Comparison of ENCODE assay signal across 8 cellular contexts in genomic region chr1:98749152-98749756, GRCh38.
DNase-seq lines count a peak whose midpoint lies in the region; ATAC-seq and TF ChIP-seq lines count a peak whose summit lies in the region.

No MANE protein-coding gene starts in this region.

- H2BK5ac ChIP-seq in IMR-90 (ENCODE audit: low read depth, low read length, poor library complexity, severe bottlenecking), result no peak overlapping the region

- ATAC-seq in IMR-90 (ENCODE audit: low read depth), result no peak; the same call in 1 of the 2 replicates

- CTCF ChIA-PET in IMR-90 (lab: Yijun Ruan, JAX), result interaction anchor here (0.6 to 2.5 kb wide), 6 partner anchors 12 to 1422 kb away, joined by 3 to 11 read pairs (median 6); no protein-coding TSS in a partner anchor

- POLR2A ChIA-PET in IMR-90 (lab: Charles Lee; ENCODE audit: unreplicated experiment), result no interaction called here

- H3K4me3 Mint-ChIP-seq in neural progenitor cell, result no peak overlapping the region

- in situ Hi-C loops in IMR-90 (cut with MboI; ENCODE audit: low sequenced_read_pairs), result no loop called here

- no peak overlapping the region for H2AK5ac ChIP-seq in IMR-90 (ENCODE audit: low read depth, low read length)

- no peak overlapping the region for H2AFZ ChIP-seq in IMR-90 (replicated peaks; ENCODE audit: low read length, poor library complexity)
- H2AFZ ChIP-seq in neural progenitor cell (replicated peaks), result no peak overlapping the region

- H3K23ac ChIP-seq in IMR-90 (ENCODE audit: low read depth, low read length), result no peak overlapping the region

- H3K36me3 Mint-ChIP-seq in neural progenitor cell, result no peaks in the 10 kb centered on the region

- H3K9ac ChIP-seq in IMR-90 (ENCODE audit: low read depth, low read length) (no peak overlapping the region), neural progenitor cell (no peak overlapping the region)

- H3K9me3 Mint-ChIP-seq in neural progenitor cell, result no peaks in the 10 kb centered on the region

- H3K36me3 ChIP-seq in IMR-90 (ENCODE audit: control insufficient read depth, insufficient read depth, low read length) (no peaks in the 10 kb centered on the region), neural progenitor cell (no peaks in the 10 kb centered on the region), prostate gland (no peaks in the 10 kb centered on the region)

- no peaks in the 10 kb centered on the region for H3F3A ChIP-seq in neural progenitor cell (ENCODE audit: low read depth)

- H4K20me1 ChIP-seq in IMR-90 (ENCODE audit: insufficient read depth, low read length), result no peaks in the 10 kb centered on the region
- H4K20me1 ChIP-seq in neural progenitor cell (ENCODE audit: low read depth), result no peaks in the 10 kb centered on the region

- H3K27me3 ChIP-seq in IMR-90 (ENCODE audit: control insufficient read depth, insufficient read depth, low read length), result no peaks in the 10 kb centered on the region
- H3K27me3 ChIP-seq in neural progenitor cell, result no peaks in the 10 kb centered on the region
- H3K27me3 ChIP-seq in prostate gland (replicated peaks; ENCODE audit: insufficient read depth), result no peaks in the 10 kb centered on the region

- H3K27ac ChIP-seq in IMR-90 (ENCODE audit: insufficient read depth, low read length), result no peak overlapping the region
- H3K27ac ChIP-seq in neural progenitor cell, result no peak overlapping the region
- no peak overlapping the region for H3K27ac ChIP-seq in prostate gland

- H2AK9ac ChIP-seq in IMR-90 (replicated peaks; ENCODE audit: low read depth, low read length, poor library complexity), result no peak overlapping the region

- no peak overlapping the region for H4K91ac ChIP-seq in IMR-90 (ENCODE audit: insufficient read depth, low read depth, low read length)

- H3K4me1 ChIP-seq in IMR-90 (ENCODE audit: control insufficient read depth, insufficient read depth, low read length) (no peaks in the 10 kb centered on the region), neural progenitor cell (no peaks in the 10 kb centered on the region), prostate gland (replicated peaks) (no peaks in the 10 kb centered on the region)

- H2BK120ac ChIP-seq in IMR-90 (ENCODE audit: low read depth, low read length), result no peak overlapping the region

- H3K4me2 ChIP-seq in IMR-90 (ENCODE audit: low read depth, low read length) (no peak overlapping the region), neural progenitor cell (no peak overlapping the region)

- no TSS peak for BruUV-seq in IMR-90 (replicated peaks; lab: Mats Ljungman, UMichigan)

- TF ChIP-seq RAD21 in IMR-90 (IDR thresholded peaks at IDR 0.05; ENCODE audit: low read length), result peak; percentile 39; the same call in 1 of the 2 replicates

- H3K14ac ChIP-seq in IMR-90 (replicated peaks; ENCODE audit: low read depth, low read length), result no peak overlapping the region

- DNase-seq in NCI-H2107 treated with DMSO at 0.1 percent for 48 hours (lab: John Stamatoyannopoulos, UW; ENCODE audit: unreplicated experiment) (peak; percentile 12), NCI-H2107 (lab: John Stamatoyannopoulos, UW) (no peak), IMR-90 (peak; percentile 7), astrocyte of the hippocampus (ENCODE audit: low read depth, low spot score) (peak; percentile 9), neural progenitor cell (ENCODE audit: low spot score) (no peak), NCI-H187 (lab: John Stamatoyannopoulos, UW) (no peak), NCI-H146 (lab: John Stamatoyannopoulos, UW) (no peak), prostate gland (ENCODE audit: low spot score) (no peak)

- H3K9me1 ChIP-seq in IMR-90 (ENCODE audit: insufficient read depth, low read length), result no peaks in the 10 kb centered on the region

- no peaks in the 10 kb centered on the region for H3K79me2 ChIP-seq in neural progenitor cell (ENCODE audit: low read depth)

- no peaks in the 10 kb centered on the region for H3K79me1 ChIP-seq in IMR-90 (ENCODE audit: low read depth in 1 of 2, low read length in 2 of 2)

- H3K27me3 Mint-ChIP-seq in neural progenitor cell (ENCODE audit: insufficient read depth, low read depth), result no peaks in the 10 kb centered on the region

- no peak overlapping the region for H2BK20ac ChIP-seq in IMR-90 (ENCODE audit: low read depth, low read length)

- intact Hi-C loops in IMR-90 (cut with micrococcal nuclease) (loop anchor here (1.0 to 10.0 kb wide), 4 partner anchors 42 to 986 kb away; no protein-coding TSS in a partner anchor), prostate gland (cut with DNase I) (no loop called here)

- no CpG with 5 or more reads among the region's 2 CpGs for WGBS in IMR-90 (ENCODE audit: extremely low coverage in 2 of 2, insufficient read length in 1 of 2), 2 experiments
- WGBS in prostate gland, result 52% methylated on average over 2 of the region's 2 CpGs

- H3K9me3 ChIP-seq in IMR-90 (ENCODE audit: control insufficient read depth, insufficient read depth, low read length) (no peaks in the 10 kb centered on the region), neural progenitor cell (ENCODE audit: low read depth) (no peaks in the 10 kb centered on the region), prostate gland (no peaks in the 10 kb centered on the region)

- no peak overlapping the region for H3K56ac ChIP-seq in IMR-90 (ENCODE audit: extremely low read depth, insufficient read depth, low read length)

- TF ChIP-seq CTCF in IMR-90 (conservative IDR thresholded peaks at IDR 0.05; ENCODE audit: low read depth, low read length), result peak; percentile 48
- peak; percentile 56 for TF ChIP-seq CTCF in neural progenitor cell (IDR thresholded peaks at IDR 0.05)
- TF ChIP-seq CTCF in prostate gland (IDR thresholded peaks at IDR 0.05), result peak in 1 of 4 experiments; percentile 29

- no peak overlapping the region for H3K4ac ChIP-seq in IMR-90 (ENCODE audit: low read depth, low read length)

- dilution Hi-C loops in IMR-90 (cut with HindIII; ENCODE audit: low sequenced_read_pairs, unreplicated experiment), result no loop called here

- no peak overlapping the region for H3K18ac ChIP-seq in IMR-90 (ENCODE audit: low read depth, low read length)

- TF ChIP-seq POLR2A in IMR-90 (IDR thresholded peaks at IDR 0.05; ENCODE audit: low read depth, low read length) (no peak), prostate gland (IDR thresholded peaks at IDR 0.05) (no peak)

- H3K4me3 ChIP-seq in IMR-90 (ENCODE audit: insufficient read depth, low read depth, low read length) (no peak overlapping the region), neural progenitor cell (no peak overlapping the region), prostate gland (no peak overlapping the region)

- no peak overlapping the region for H4K5ac ChIP-seq in IMR-90 (ENCODE audit: low read depth, low read length)

- no peaks in the 10 kb centered on the region for H3K4me1 Mint-ChIP-seq in neural progenitor cell

- no peak overlapping the region for H2BK15ac ChIP-seq in IMR-90 (ENCODE audit: low read depth, low read length)

- H4K8ac ChIP-seq in IMR-90 (ENCODE audit: low read depth in 2 of 2, low read length in 2 of 2), result no peak overlapping the region

- H3K27ac Mint-ChIP-seq in neural progenitor cell, result no peak overlapping the region

TF ChIP-seq in IMR-90, 13 proteins besides CTCF, POLR2A, EP300 and RAD21:
- TF ChIP-seq NFE2L2 (IDR thresholded peaks at IDR 0.05; ENCODE audit: low read depth, low read length) (no peak), RFX5 (IDR thresholded peaks at IDR 0.05; ENCODE audit: low read depth, low read length) (no peak), SMC3 (IDR thresholded peaks at IDR 0.05; ENCODE audit: low read depth, low read length) (peak; percentile 51)

Comparison
In these comparisons a context has a peak if more than half of its experiments do, and no peak if none do; other contexts are left out.
1. DNase-seq: peak in NCI-H2107 treated with DMSO at 0.1 percent for 48 hours (single experiment), IMR-90 (single experiment) and astrocyte of the hippocampus (single experiment); none in NCI-H2107 (single experiment), neural progenitor cell (single experiment), NCI-H187 (0 of 2), NCI-H146 (single experiment) and prostate gland (single experiment).